Comparison of ENCODE assay signal across 1 cellular context in the genomic region with DNA sequence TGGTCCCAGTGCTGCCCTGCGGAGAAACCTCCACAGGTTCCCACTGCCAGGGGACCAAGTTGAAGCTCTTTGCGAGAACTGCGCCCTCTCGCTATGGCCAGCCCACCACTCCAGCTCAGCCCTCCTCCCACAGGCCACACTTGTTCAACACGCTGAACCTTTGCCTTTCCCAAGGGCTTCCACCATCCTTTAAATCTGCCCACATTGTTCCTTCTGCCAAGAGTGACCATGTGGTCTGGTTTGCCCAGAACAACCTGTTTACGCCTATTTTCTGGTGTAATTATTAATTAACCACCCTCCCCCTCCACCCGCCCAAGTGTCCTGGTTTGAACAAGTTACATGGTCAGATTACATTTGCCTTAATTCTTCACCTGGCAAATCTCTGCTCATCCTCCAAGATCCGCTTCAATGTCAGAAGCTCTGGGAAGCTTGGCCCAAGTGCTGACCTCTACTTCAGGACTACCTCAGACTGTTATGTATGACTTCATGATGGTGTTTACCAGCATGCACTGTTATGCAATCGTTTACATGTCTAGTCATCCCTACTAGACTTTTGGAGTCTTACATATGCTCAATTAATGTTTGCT.
TF ChIP-seq lines count a peak whose summit lies in the region.

No MANE protein-coding gene starts in this region.

TF ChIP-seq in endothelial cell of umbilical vein, 7 proteins besides CTCF, POLR2A, EP300 and RAD21:
- no peak for TF ChIP-seq FOS (IDR thresholded peaks at IDR 0.05; ENCODE audit: borderline replicate concordance, insufficient read depth, low read length)
- TF ChIP-seq GATA2 (IDR thresholded peaks at IDR 0.05; ENCODE audit: insufficient read depth, insufficient read length, low read depth, low read length), result no peak
- TF ChIP-seq JUN (IDR thresholded peaks at IDR 0.05; ENCODE audit: borderline replicate concordance, insufficient read depth, insufficient read length, low read depth), result no peak
- TF ChIP-seq EZH2 (IDR thresholded peaks at IDR 0.05; ENCODE audit: borderline replicate concordance, low read depth, low read length, severe bottlenecking), result no peak
- TF ChIP-seq, protein P1, sequence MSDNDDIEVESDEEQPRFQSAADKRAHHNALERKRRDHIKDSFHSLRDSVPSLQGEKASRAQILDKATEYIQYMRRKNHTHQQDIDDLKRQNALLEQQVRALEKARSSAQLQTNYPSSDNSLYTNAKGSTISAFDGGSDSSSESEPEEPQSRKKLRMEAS (IDR thresholded peaks at IDR 0.05; ENCODE audit: insufficient read depth, insufficient read length), result no peak
- TF ChIP-seq MYC (IDR thresholded peaks at IDR 0.05; ENCODE audit: low read depth, low read length), result no peak
- no peak for TF ChIP-seq POLR2AphosphoS5 (IDR thresholded peaks at IDR 0.05; ENCODE audit: insufficient read depth, low read depth, low read length)
